ENCODE assay signal across 10 cellular contexts in genomic region chr6:117776441-117776840, GRCh38.
DNase-seq lines count a peak whose midpoint lies in the region; FAIRE-seq and TF ChIP-seq lines count a peak whose summit lies in the region.
"Had no signal": no experiment of that assay in that cellular context is flagged by ENCODE, and none has a peak within 500 bp of the region (broad histone marks: within the 10 kb centered on the region; RNA-seq: fewer than 3 reads in every experiment).

No MANE protein-coding gene starts in this region.

- no peak overlapping the region for H3K4me3 Mint-ChIP-seq in activated CD4-positive, alpha-beta memory T cell treated with anti-CD3 and anti-CD28 coated beads for 36 hours
- H3K4me3 Mint-ChIP-seq: activated T-cell treated with anti-CD3 and anti-CD28 coated beads, Interleukin-2, amount 50 U/mL, for 72 hours had no signal

- no peaks in the 10 kb centered on the region for H3K27me3 ChIP-seq in bronchial epithelial cell (ENCODE audit: control insufficient read depth, insufficient read depth, low read length)

- H3K27ac Mint-ChIP-seq in activated CD4-positive, alpha-beta memory T cell treated with anti-CD3 and anti-CD28 coated beads for 36 hours, result no peak overlapping the region
- H3K27ac Mint-ChIP-seq: activated T-cell treated with anti-CD3 and anti-CD28 coated beads, Interleukin-2, amount 50 U/mL, for 72 hours had no signal

- FAIRE-seq in GM19239 (lab: Jason Lieb, UNC) (peak; percentile 21), bronchial epithelial cell (lab: Jason Lieb, UNC) (no peak)

- DNase-seq in AG10803 (ENCODE audit: low read depth) (peak; percentile 18), GM19239 (ENCODE audit: insufficient read length, low spot score) (no peak), Kasumi-1 (lab: John Stamatoyannopoulos, UW) (peak; percentile 68 to 88), bronchial epithelial cell (ENCODE audit: low read depth) (peak; percentile 10), NCI-H1417 treated with DMSO at 0.1 percent for 48 hours (lab: John Stamatoyannopoulos, UW) (no peak), NCI-H510A (lab: John Stamatoyannopoulos, UW) (no peak), KG1 (lab: John Stamatoyannopoulos, UW) (no peak)
- DNase-seq in activated CD4-positive, alpha-beta memory T cell treated with anti-CD3 and anti-CD28 coated beads for 36 hours, result no peak
- DNase-seq: activated T-cell treated with anti-CD3 and anti-CD28 coated beads, Interleukin-2, amount 50 U/mL, for 72 hours; DMS153 had no signal

- POLR2A ChIA-PET in activated CD4-positive, alpha-beta memory T cell treated with anti-CD3 and anti-CD28 coated beads for 36 hours (lab: Charles Lee), result no interaction called here

- CTCF ChIA-PET in activated CD4-positive, alpha-beta memory T cell treated with anti-CD3 and anti-CD28 coated beads for 36 hours (lab: Charles Lee), result interaction anchor here (0.6 kb wide), 1 partner anchor 326 kb away, joined by 3 read pairs; no protein-coding TSS in a partner anchor

- intact Hi-C loops in activated CD4-positive, alpha-beta memory T cell treated with anti-CD3 and anti-CD28 coated beads for 36 hours (cut with micrococcal nuclease), result no loop called here

- H3K36me3 ChIP-seq in bronchial epithelial cell (ENCODE audit: control insufficient read depth, insufficient read depth, low read length), result no peaks in the 10 kb centered on the region

- no peaks in the 10 kb centered on the region for H3K36me3 Mint-ChIP-seq in activated CD4-positive, alpha-beta memory T cell treated with anti-CD3 and anti-CD28 coated beads for 36 hours

- TF ChIP-seq CTCF in AG10803 (conservative IDR thresholded peaks at IDR 0.05; ENCODE audit: low read length), result no peak; the same call in 1 of the 2 replicates
- TF ChIP-seq CTCF in bronchial epithelial cell (IDR thresholded peaks at IDR 0.05; ENCODE audit: insufficient read depth, low read length, severe bottlenecking), result peak; percentile 15

- peaks cover 1% of the 10 kb centered on the region for H3K27me3 Mint-ChIP-seq in activated CD4-positive, alpha-beta memory T cell treated with anti-CD3 and anti-CD28 coated beads for 36 hours

- H3K4me3 ChIP-seq in AG10803 (ENCODE audit: low read length) (no peak overlapping the region), bronchial epithelial cell (ENCODE audit: low read depth, low read length) (no peak overlapping the region)

- H3K9me3 Mint-ChIP-seq in activated CD4-positive, alpha-beta memory T cell treated with anti-CD3 and anti-CD28 coated beads for 36 hours, result no peaks in the 10 kb centered on the region
- H3K9me3 Mint-ChIP-seq: activated T-cell treated with anti-CD3 and anti-CD28 coated beads, Interleukin-2, amount 50 U/mL, for 72 hours had no signal

- no peaks in the 10 kb centered on the region for H3K4me1 Mint-ChIP-seq in activated CD4-positive, alpha-beta memory T cell treated with anti-CD3 and anti-CD28 coated beads for 36 hours (ENCODE audit: low read depth)

Comparison
In these comparisons a context has a peak if more than half of its experiments do, and no peak if none do; other contexts are left out.
1. DNase-seq: peak in AG10803 (single experiment), Kasumi-1 (2 of 2) and bronchial epithelial cell (single experiment); none in GM19239 (single experiment), NCI-H1417 treated with DMSO at 0.1 percent for 48 hours (single experiment), NCI-H510A (single experiment), activated CD4-positive, alpha-beta memory T cell treated with anti-CD3 and anti-CD28 coated beads for 36 hours (single experiment) and KG1 (single experiment).